In the genomic region with DNA sequence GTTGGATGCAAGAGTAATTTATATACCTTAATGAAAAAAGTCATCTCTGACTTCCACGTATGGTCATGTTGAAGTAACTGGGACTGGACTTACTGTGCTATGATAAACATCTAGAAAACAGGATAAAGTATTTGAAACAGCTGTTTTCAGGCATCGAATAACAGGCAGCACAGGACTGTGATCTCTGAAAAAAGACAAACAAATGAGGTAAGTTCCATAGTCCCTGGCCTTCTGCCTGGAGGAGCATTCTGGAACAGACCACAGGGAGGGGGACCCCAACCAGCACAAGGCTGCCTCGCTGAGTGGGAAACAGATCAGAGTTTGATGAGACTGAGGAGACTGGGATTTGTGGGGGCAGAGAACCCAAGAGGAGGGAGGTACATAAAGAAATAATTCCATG, we compare ENCODE assay signal across 23 cellular contexts.
A peak's percentile ranks its signal among the peaks of the same experiment; 100 is the strongest.
DNase-seq lines count a peak whose midpoint lies in the region; ATAC-seq, FAIRE-seq and TF ChIP-seq lines count a peak whose summit lies in the region.
"Had no signal": no experiment of that assay in that cellular context is flagged by ENCODE, and none has a peak within 500 bp of the region (broad histone marks: within the 10 kb centered on the region; RNA-seq: fewer than 3 reads in every experiment).

No MANE protein-coding gene starts in this region.

- peaks cover 6% of the 10 kb centered on the region; the same call in 1 of the 2 replicates for H3K4me1 Mint-ChIP-seq in HFFc6 (ENCODE audit: low read depth)
- H3K4me1 Mint-ChIP-seq in Caco-2 (ENCODE audit: low read depth, unreplicated experiment) = peaks cover 14% of the 10 kb centered on the region
- H3K4me1 Mint-ChIP-seq: CD14-positive monocyte, immature natural killer cell had no signal

- H3K9ac ChIP-seq in HepG2 (ENCODE audit: insufficient read depth, low read depth, low read length) = no peak overlapping the region

- intact Hi-C loops in HepG2 (cut with micrococcal nuclease; ENCODE audit: unreplicated experiment) (no loop called here), Caco-2 (cut with micrococcal nuclease; ENCODE audit: unreplicated experiment) (no loop called here)

- no peak for TF ChIP-seq EP300 in HepG2 (IDR thresholded peaks at IDR 0.05; ENCODE audit: low read depth in 2 of 2, low read length in 2 of 2)
- TF ChIP-seq EP300 in HepG2 (CRISPR knock-in tag; IDR thresholded peaks at IDR 0.05; ENCODE audit: borderline replicate concordance) = no peak

- FAIRE-seq in HepG2 (lab: Jason Lieb, UNC) = no peak

- WGBS in HepG2 (ENCODE audit: low lambda C conversion rate) = 3% methylated on average over 3 of the region's 3 CpGs

- ATAC-seq in HepG2 = peak; percentile 78
- no peak for ATAC-seq in activated CD4-positive, CD25-positive, alpha-beta regulatory T cell treated with anti-CD3 and anti-CD28 coated beads, Interleukin-2, amount 50 U/mL, for 24 hours
- ATAC-seq: activated T-cell treated with anti-CD3 and anti-CD28 coated beads, Interleukin-2, amount 50 U/mL, for 4 hours; effector memory CD8-positive, alpha-beta T cell had no signal

- H3K9me3 Mint-ChIP-seq in HFFc6 (no peaks in the 10 kb centered on the region), Caco-2 (ENCODE audit: unreplicated experiment) (no peaks in the 10 kb centered on the region)
- H3K9me3 Mint-ChIP-seq: activated T-cell treated with anti-CD3 and anti-CD28 coated beads, Interleukin-2, amount 50 U/mL, for 4 hours; effector memory CD8-positive, alpha-beta T cell; immature natural killer cell had no signal

- no peaks in the 10 kb centered on the region for H3K79me2 ChIP-seq in HepG2 (ENCODE audit: insufficient read depth, low read length)

- H4K20me1 ChIP-seq in HepG2 (ENCODE audit: insufficient read depth, low read length) = no peaks in the 10 kb centered on the region

- H3K9me3 ChIP-seq in HepG2 (ENCODE audit: low read length) (no peaks in the 10 kb centered on the region), Caco-2 (no peaks in the 10 kb centered on the region; the same call in 1 of the 2 replicates)
- H3K9me3 ChIP-seq: heart right ventricle, SJSA1, vagina had no signal

- no peaks in the 10 kb centered on the region for H3K36me3 ChIP-seq in HepG2 (replicated peaks in 1 of 2; ENCODE audit: control insufficient read depth in 1 of 2, insufficient read depth in 2 of 2, low read length in 2 of 2)
- H3K36me3 ChIP-seq in Caco-2 (ENCODE audit: control insufficient read depth, insufficient read depth, low read length) = no peaks in the 10 kb centered on the region
- H3K36me3 ChIP-seq: heart right ventricle, SJSA1, vagina had no signal

- H3K27me3 ChIP-seq in HepG2 (ENCODE audit: control insufficient read depth in 1 of 2, insufficient read depth in 2 of 2, low read length in 2 of 2) (peaks cover 1 to 13% of the 10 kb centered on the region in 2 experiments; a peak in 3 of 5 replicates), Caco-2 (replicated peaks; ENCODE audit: control insufficient read depth, insufficient read depth, low read length) (no peaks in the 10 kb centered on the region)
- H3K27me3 ChIP-seq: vagina had no signal

- BruUV-seq in HepG2 (replicated peaks; lab: Mats Ljungman, UMichigan) (no TSS peak), Caco-2 (replicated peaks; lab: Mats Ljungman, UMichigan) (no TSS peak)

- TF ChIP-seq POLR2A in HepG2 (IDR thresholded peaks at IDR 0.05; ENCODE audit: insufficient read depth in 1 of 2, low read depth in 2 of 2, low read length in 2 of 2) = no peak

- POLR2A ChIA-PET in AG04449 (lab: Yijun Ruan, JAX) = no interaction called here
- POLR2A ChIA-PET in HepG2 (lab: Yijun Ruan, JAX) = no interaction called here
- POLR2A ChIA-PET in Caco-2 (lab: Charles Lee) = no interaction called here

- H3K27ac Mint-ChIP-seq in HFFc6 (no peak overlapping the region), Caco-2 (ENCODE audit: unreplicated experiment) (no peak overlapping the region)
- H3K27ac Mint-ChIP-seq: CD14-positive monocyte; effector memory CD8-positive, alpha-beta T cell; immature natural killer cell had no signal

- H3K4me1 ChIP-seq in HepG2 (ENCODE audit: insufficient read depth, low read length) = peaks cover 9% of the 10 kb centered on the region; the same call in 1 of the 2 replicates
- H3K4me1 ChIP-seq in Caco-2 = no peaks in the 10 kb centered on the region
- H3K4me1 ChIP-seq: heart right ventricle, SJSA1, vagina had no signal

- CTCF ChIA-PET in AG04449 (lab: Yijun Ruan, JAX) = interaction anchor here (1.8 to 2.8 kb wide), 3 partner anchors 9 to 11 kb away, joined by 8 to 9 read pairs (median 8); no protein-coding TSS in a partner anchor
- CTCF ChIA-PET in HepG2 (lab: Yijun Ruan, JAX; ENCODE audit: low intra/inter-chr PET ratio, low total read pairs) = no interaction called here
- CTCF ChIA-PET in Caco-2 (lab: Charles Lee) = no interaction called here

- DNase-seq in AG04449 (ENCODE audit: low read depth, low spot score) (peak; percentile 9), HFFc6 (peak; percentile 25), choroid plexus epithelial cell (ENCODE audit: low read depth) (peak; percentile 62), HepG2 (ENCODE audit: low spot score) (peak; percentile 5), OCI-M1 (lab: John Stamatoyannopoulos, UW) (no peak), A172 (ENCODE audit: low spot score) (no peak), Caco-2 (no peak)
- DNase-seq: 8988T; activated CD8-positive, alpha-beta memory T cell treated with anti-CD3 and anti-CD28 coated beads for 24 hours; activated naive CD4-positive, alpha-beta T cell treated with Interleukin-2 at 50 U/mL for 16 hours; activated T-cell treated with anti-CD3 and anti-CD28 coated beads, Interleukin-2, amount 50 U/mL, for 4 hours; anterior cingulate cortex; effector memory CD8-positive, alpha-beta T cell; heart right ventricle; immature natural killer cell; NCI-H1930; stimulated activated CD4-positive, alpha-beta T cell treated with anti-CD3 and anti-CD28 coated beads, Interleukin-15, amount 100 ng/mL, for 24 hours; substantia nigra; T-helper 9 cell had no signal

- no peak overlapping the region for H3K4me2 ChIP-seq in HepG2 (ENCODE audit: low read depth, low read length)

- H3K4me3 Mint-ChIP-seq in HFFc6 (no peak overlapping the region), Caco-2 (ENCODE audit: unreplicated experiment) (no peak overlapping the region)
- H3K4me3 Mint-ChIP-seq: activated T-cell treated with anti-CD3 and anti-CD28 coated beads, Interleukin-2, amount 50 U/mL, for 4 hours; effector memory CD8-positive, alpha-beta T cell; immature natural killer cell had no signal

- peak overlapping the region; percentile 34 for H2AFZ ChIP-seq in HepG2 (ENCODE audit: low read length)

- in situ Hi-C loops in HepG2 (cut with HindIII; ENCODE audit: extremely low pct_ligation_motif_present, low pct_unique_long_range_greater_than_20kb) = no loop called here

- H3K36me3 Mint-ChIP-seq in HFFc6 (ENCODE audit: low read depth) (no peaks in the 10 kb centered on the region), Caco-2 (ENCODE audit: insufficient read depth, unreplicated experiment) (no peaks in the 10 kb centered on the region)
- H3K36me3 Mint-ChIP-seq: CD14-positive monocyte, immature natural killer cell had no signal

- H3K27me3 Mint-ChIP-seq in HFFc6 (ENCODE audit: insufficient read depth) = peaks cover 25% of the 10 kb centered on the region
- no peaks in the 10 kb centered on the region for H3K27me3 Mint-ChIP-seq in Caco-2 (ENCODE audit: insufficient read depth, unreplicated experiment)

- no peak overlapping the region for H3K27ac ChIP-seq in HepG2 (ENCODE audit: extremely low read length, insufficient read depth, low read length)
- H3K27ac ChIP-seq: heart right ventricle, SJSA1, vagina had no signal

- TF ChIP-seq RAD21 in HepG2 (CRISPR knock-in tag; IDR thresholded peaks at IDR 0.05) = no peak

- H3K4me3 ChIP-seq in AG04449 (ENCODE audit: low read depth, low read length) (no peak overlapping the region), choroid plexus epithelial cell (ENCODE audit: low read depth, low read length) (no peak overlapping the region), HepG2 (replicated peaks in 1 of 3; ENCODE audit: insufficient read depth in 1 of 3, low read depth in 2 of 3, low read length in 3 of 3) (no peak overlapping the region), Caco-2 (ENCODE audit: low read depth, low read length) (no peak overlapping the region)
- H3K4me3 ChIP-seq: heart right ventricle, SJSA1, vagina had no signal

- TF ChIP-seq CTCF in AG04449 (IDR thresholded peaks at IDR 0.05; ENCODE audit: insufficient read depth, low read length, missing control alignments) (no peak), HFFc6 (IDR thresholded peaks at IDR 0.05) (no peak), choroid plexus epithelial cell (conservative IDR thresholded peaks at IDR 0.05; ENCODE audit: low read depth, low read length) (no peak), HepG2 (CRISPR knock-in tag; IDR thresholded peaks at IDR 0.05) (no peak), Caco-2 (IDR thresholded peaks at IDR 0.05; ENCODE audit: insufficient read depth in 1 of 2, low read depth in 1 of 2, low read length in 1 of 2, severe bottlenecking in 1 of 2, unreplicated experiment in 1 of 2) (no peak)

TF ChIP-seq in HepG2, 621 proteins besides CTCF, POLR2A, EP300 and RAD21 (continues in another document):
- TF ChIP-seq, protein P1, sequence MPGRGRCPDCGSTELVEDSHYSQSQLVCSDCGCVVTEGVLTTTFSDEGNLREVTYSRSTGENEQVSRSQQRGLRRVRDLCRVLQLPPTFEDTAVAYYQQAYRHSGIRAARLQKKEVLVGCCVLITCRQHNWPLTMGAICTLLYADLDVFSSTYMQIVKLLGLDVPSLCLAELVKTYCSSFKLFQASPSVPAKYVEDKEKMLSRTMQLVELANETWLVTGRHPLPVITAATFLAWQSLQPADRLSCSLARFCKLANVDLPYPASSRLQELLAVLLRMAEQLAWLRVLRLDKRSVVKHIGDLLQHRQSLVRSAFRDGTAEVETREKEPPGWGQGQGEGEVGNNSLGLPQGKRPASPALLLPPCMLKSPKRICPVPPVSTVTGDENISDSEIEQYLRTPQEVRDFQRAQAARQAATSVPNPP (CRISPR knock-in tag; IDR thresholded peaks at IDR 0.05) = no peak
- TF ChIP-seq, protein P2, sequence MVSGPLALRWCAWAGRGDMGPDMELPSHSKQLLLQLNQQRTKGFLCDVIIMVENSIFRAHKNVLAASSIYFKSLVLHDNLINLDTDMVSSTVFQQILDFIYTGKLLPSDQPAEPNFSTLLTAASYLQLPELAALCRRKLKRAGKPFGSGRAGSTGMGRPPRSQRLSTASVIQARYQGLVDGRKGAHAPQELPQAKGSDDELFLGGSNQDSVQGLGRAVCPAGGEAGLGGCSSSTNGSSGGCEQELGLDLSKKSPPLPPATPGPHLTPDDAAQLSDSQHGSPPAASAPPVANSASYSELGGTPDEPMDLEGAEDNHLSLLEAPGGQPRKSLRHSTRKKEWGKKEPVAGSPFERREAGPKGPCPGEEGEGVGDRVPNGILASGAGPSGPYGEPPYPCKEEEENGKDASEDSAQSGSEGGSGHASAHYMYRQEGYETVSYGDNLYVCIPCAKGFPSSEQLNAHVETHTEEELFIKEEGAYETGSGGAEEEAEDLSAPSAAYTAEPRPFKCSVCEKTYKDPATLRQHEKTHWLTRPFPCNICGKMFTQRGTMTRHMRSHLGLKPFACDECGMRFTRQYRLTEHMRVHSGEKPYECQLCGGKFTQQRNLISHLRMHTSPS (CRISPR knock-in tag; IDR thresholded peaks at IDR 0.05; ENCODE audit: low read depth) = no peak
- TF ChIP-seq STAT5B (CRISPR knock-in tag; IDR thresholded peaks at IDR 0.05) (no peak), ZSCAN9 (CRISPR knock-in tag; IDR thresholded peaks at IDR 0.05; ENCODE audit: borderline replicate concordance) (no peak), SRSF1 (optimal IDR thresholded peaks at IDR 0.05; ENCODE audit: low read depth, low read length) (no peak)

Comparison
In these comparisons a context has a peak if more than half of its experiments do, and no peak if none do; other contexts are left out.
1. DNase-seq: peak in AG04449 (single experiment), HFFc6 (single experiment), choroid plexus epithelial cell (single experiment) and HepG2 (single experiment); none in OCI-M1 (single experiment), A172 (single experiment) and Caco-2 (0 of 2).